Comparison of ENCODE assay signal across 8 cellular contexts in the genomic region with DNA sequence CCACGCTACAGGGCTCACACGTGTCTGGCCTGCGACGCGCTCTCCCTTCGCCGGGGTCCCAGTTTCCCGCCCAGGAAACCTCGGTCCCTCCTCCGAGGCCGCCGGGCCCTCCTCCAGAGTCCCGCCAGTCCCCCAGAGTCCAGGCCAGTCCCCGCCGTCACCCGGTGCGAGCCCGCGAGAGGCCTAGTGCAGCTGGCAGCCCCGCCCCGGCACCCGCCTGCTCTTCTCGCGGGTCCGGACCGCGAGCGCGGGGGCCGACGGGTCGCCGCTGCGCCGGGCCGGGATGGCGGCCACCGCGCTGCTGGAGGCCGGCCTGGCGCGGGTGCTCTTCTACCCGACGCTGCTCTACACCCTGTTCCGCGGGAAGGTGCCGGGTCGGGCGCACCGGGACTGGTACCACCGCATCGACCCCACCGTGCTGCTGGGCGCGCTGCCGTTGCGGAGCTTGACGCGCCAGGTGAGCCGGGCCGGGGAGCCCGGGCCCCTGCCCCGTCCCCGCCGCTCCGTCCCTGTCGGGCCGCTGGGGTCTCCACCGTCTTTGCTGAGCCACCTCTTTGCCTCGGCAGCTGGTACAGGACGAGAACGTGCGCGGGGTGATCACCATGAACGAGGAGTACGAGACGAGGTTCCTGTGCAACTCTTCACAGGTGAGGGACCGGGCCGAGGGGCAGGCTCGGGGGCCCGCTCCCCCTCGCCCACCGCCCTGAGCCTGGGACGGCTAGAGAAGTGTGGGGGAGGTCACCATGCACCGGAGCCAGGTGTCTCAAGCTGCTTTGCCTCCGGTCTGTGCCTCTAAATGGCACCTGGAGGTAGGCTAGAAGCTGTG. TPM values are rescaled to one million over a fixed set of nuclear protein-coding genes. Genes with fewer than 3 reads are reported as not detected.
DNase-seq lines count a peak whose midpoint lies in the region; ATAC-seq, FAIRE-seq and TF ChIP-seq lines count a peak whose summit lies in the region.

A gene with protein sequence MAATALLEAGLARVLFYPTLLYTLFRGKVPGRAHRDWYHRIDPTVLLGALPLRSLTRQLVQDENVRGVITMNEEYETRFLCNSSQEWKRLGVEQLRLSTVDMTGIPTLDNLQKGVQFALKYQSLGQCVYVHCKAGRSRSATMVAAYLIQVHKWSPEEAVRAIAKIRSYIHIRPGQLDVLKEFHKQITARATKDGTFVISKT (plus strand): TSS at position 260 of the 826 bp plus-strand sequence. CDS start 24 bp downstream, at position 284.

- TF ChIP-seq CTCF in neutrophil (IDR thresholded peaks at IDR 0.05) (no peak), tibial artery (IDR thresholded peaks at IDR 0.05) (no peak)

- H3K27me3 ChIP-seq in neutrophil (no peaks in the 10 kb centered on the region), tibial artery (no peaks in the 10 kb centered on the region)

- H3K36me3 ChIP-seq in neutrophil, result no peaks in the 10 kb centered on the region
- peaks cover 0 to 20% (median 0%) of the 10 kb centered on the region in 3 donors for H3K36me3 ChIP-seq in tibial artery

- peak within 1 kb of the TSS; percentile 65 for H3K27ac ChIP-seq in neutrophil
- peak within 1 kb of the TSS; percentile 82 to 89 for H3K27ac ChIP-seq in tibial artery

- intact Hi-C loops in tibial artery (cut with DNase I; ENCODE audit: low total_unique reads), result no loop called here

- peak; percentile 68 for TF ChIP-seq POLR2A in Raji (IDR thresholded peaks at IDR 0.05; ENCODE audit: insufficient read depth, low read depth, low read length)

- FAIRE-seq in frontal cortex (lab: Jason Lieb, UNC), result no peak

- no peaks in the 10 kb centered on the region for H3K9me3 ChIP-seq in neutrophil
- H3K9me3 ChIP-seq in tibial artery, result no peaks in the 10 kb centered on the region

- ATAC-seq in GM19452 (IDR thresholded peaks at IDR 0.05; ENCODE audit: unreplicated experiment) (peak; percentile 83), HG03571 (IDR thresholded peaks at IDR 0.05; ENCODE audit: unreplicated experiment) (peak; percentile 87)

- peaks cover 15% of the 10 kb centered on the region in 2 experiments for H3K4me1 ChIP-seq in neutrophil (ENCODE audit: control insufficient read depth in 1 of 2, insufficient read depth in 1 of 2, low read depth in 1 of 2, low read length in 1 of 2)
- peaks cover 0 to 19% (median 15%) of the 10 kb centered on the region in 4 donors for H3K4me1 ChIP-seq in tibial artery

- DNase-seq in COR-L47 (lab: John Stamatoyannopoulos, UW) (peak; percentile 62), activated gamma-delta T cell (lab: John Stamatoyannopoulos, UW) (peak; percentile 47), frontal cortex (ENCODE audit: low spot score in 2 of 2) (peak; percentile 62 to 68), tibial artery (peak; percentile 67 to 88)

- peak within 1 kb of the TSS; percentile 79 to 86 for H3K4me3 ChIP-seq in neutrophil (ENCODE audit: low read depth in 1 of 2, low read length in 1 of 2)
- peak within 1 kb of the TSS; percentile 74 to 80 for H3K4me3 ChIP-seq in tibial artery

RNA-seq across cellular contexts. Expression of the gene that starts here (rescaled TPM):
- 22.0 TPM for total RNA-seq in frontal cortex

Comparison
In these comparisons a context has a peak if more than half of its experiments do, and no peak if none do; other contexts are left out.
1. Peak in every context shown above with its lines: DNase-seq, ATAC-seq, H3K4me3 ChIP-seq and H3K27ac ChIP-seq.